ENCODE assay signal across 9 cellular contexts in the genomic region with DNA sequence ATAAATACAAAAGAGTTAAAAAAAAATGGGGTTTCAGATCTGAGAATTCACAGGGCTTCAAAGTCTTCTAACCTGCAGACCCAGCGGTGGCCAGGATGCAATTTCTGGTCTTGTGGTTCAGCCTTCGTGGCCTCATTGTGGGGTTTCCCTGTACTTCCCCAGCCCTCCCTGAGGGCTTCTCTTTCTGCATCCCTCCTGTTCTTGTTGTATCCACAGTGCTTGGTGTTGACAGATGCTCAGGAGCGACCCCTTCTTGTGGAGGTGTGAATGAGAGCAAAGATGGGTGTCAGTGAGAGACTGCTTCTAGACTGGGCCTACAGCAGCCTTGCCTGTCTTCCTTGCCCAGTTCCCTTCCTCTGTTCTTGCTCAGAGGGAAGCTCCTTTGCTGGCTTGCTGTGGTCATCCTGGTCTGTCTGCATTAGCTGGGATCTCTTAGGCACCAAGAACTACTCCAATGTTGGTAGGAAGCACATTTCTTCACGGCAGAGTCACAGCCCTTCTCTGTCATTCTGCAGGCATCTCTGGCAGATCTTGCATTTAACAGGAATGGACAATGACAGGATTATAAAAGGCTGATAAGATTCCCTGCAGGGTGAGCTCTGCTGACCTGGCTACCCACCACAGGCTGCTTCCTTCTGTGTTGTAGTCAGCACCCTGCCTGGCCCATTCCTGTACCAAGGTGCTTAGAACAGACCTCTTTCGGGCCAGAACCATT.
DNase-seq lines count a peak whose midpoint lies in the region; TF ChIP-seq lines count a peak whose summit lies in the region.
"Had no signal": no experiment of that assay in that cellular context is flagged by ENCODE, and none has a peak within 500 bp of the region (broad histone marks: within the 10 kb centered on the region; RNA-seq: fewer than 3 reads in every experiment).

No MANE protein-coding gene starts in this region.

- H3K9me3 ChIP-seq in H9 (ENCODE audit: control insufficient read depth, low read depth, low read length) = no peaks in the 10 kb centered on the region
- no peaks in the 10 kb centered on the region for H3K9me3 ChIP-seq in subcutaneous abdominal adipose tissue (ENCODE audit: control insufficient read depth in 5 of 5, low read length in 5 of 5)

- no peak overlapping the region for H3K9ac ChIP-seq in H9 (ENCODE audit: extremely low read depth, insufficient read length, low read length)
- H3K9ac ChIP-seq in subcutaneous abdominal adipose tissue (ENCODE audit: low read length in 5 of 5) = no peak overlapping the region

- no peak overlapping the region for H2AFZ ChIP-seq in H9 (ENCODE audit: low read length)

- H3K18ac ChIP-seq in H9 (ENCODE audit: insufficient read length, low read depth, low read length) = no peak overlapping the region

- no peaks in the 10 kb centered on the region for H3K9me3 Mint-ChIP-seq in H9
- H3K9me3 Mint-ChIP-seq: naive B cell had no signal

- no peak overlapping the region for H4K91ac ChIP-seq in H9 (ENCODE audit: insufficient read length, low read depth, low read length)

- H2AK5ac ChIP-seq in H9 (ENCODE audit: insufficient read length, low read length) = no peak overlapping the region

- H3K27ac Mint-ChIP-seq in H9 = peak overlapping the region in 2 of 3 experiments; percentile 20 to 57; a peak in 1 of 7 replicates

- H3K4me3 ChIP-seq in GM06990 (replicated peaks; ENCODE audit: low read depth, low read length) (no peak overlapping the region), subcutaneous abdominal adipose tissue (ENCODE audit: low read depth in 1 of 5, low read length in 5 of 5) (no peak overlapping the region)

- no peak overlapping the region for H3K4me2 ChIP-seq in H9 (ENCODE audit: insufficient read depth, insufficient read length, low read length)

- H3K36me3 ChIP-seq in GM06990 (ENCODE audit: control insufficient read depth, insufficient read depth, low read length) (no peaks in the 10 kb centered on the region), subcutaneous abdominal adipose tissue (ENCODE audit: control insufficient read depth in 5 of 5, insufficient read depth in 5 of 5, low read length in 5 of 5) (no peaks in the 10 kb centered on the region)

- H4K20me1 ChIP-seq in H9 (ENCODE audit: control insufficient read depth, insufficient read depth, insufficient read length) = peaks cover 3% of the 10 kb centered on the region

- no peak overlapping the region for H3K56ac ChIP-seq in H9 (ENCODE audit: insufficient read length, low read depth, low read length)

- no peaks in the 10 kb centered on the region; a peak in 1 of 7 replicates for H3K36me3 Mint-ChIP-seq in H9 (ENCODE audit: insufficient read depth in 1 of 3, low read depth in 3 of 3)
- H3K36me3 Mint-ChIP-seq: naive B cell had no signal

- H4K8ac ChIP-seq in H9 (replicated peaks; ENCODE audit: insufficient read length, low read depth, low read length) = no peak overlapping the region

- H3K4me1 ChIP-seq in H9 (ENCODE audit: insufficient read depth, low read length) (no peaks in the 10 kb centered on the region; the same call in 1 of the 2 replicates), subcutaneous abdominal adipose tissue (ENCODE audit: control insufficient read depth in 5 of 5, insufficient read depth in 5 of 5, low read length in 5 of 5) (peaks cover 4 to 49% (median 34%) of the 10 kb centered on the region in 5 donors)

- H3K4ac ChIP-seq in H9 (ENCODE audit: low read depth, low read length) = no peak overlapping the region

- no peak overlapping the region for H3K14ac ChIP-seq in H9 (ENCODE audit: insufficient read depth, low read length)

- peak; percentile 79 for TF ChIP-seq CTCF in GM06990 (IDR thresholded peaks at IDR 0.05; ENCODE audit: insufficient read depth, low read length, poor library complexity, severe bottlenecking)
- TF ChIP-seq CTCF in H9 (conservative IDR thresholded peaks at IDR 0.05) = peak; percentile 71

- no peak for TF ChIP-seq POLR2A in erythroblast (IDR thresholded peaks at IDR 0.05; ENCODE audit: low read length)

- no peak overlapping the region for H2BK15ac ChIP-seq in H9 (ENCODE audit: low read depth, low read length)

- WGBS in H9 (ENCODE audit: extremely low coverage, insufficient read length, low lambda C conversion rate) = no CpG with 5 or more reads among the region's 5 CpGs

- no peak overlapping the region for H2BK5ac ChIP-seq in H9 (ENCODE audit: insufficient read length, low read length)

- no peak overlapping the region for H3T11ph ChIP-seq in H9 (ENCODE audit: low read length)

- no peak overlapping the region for H3K27ac ChIP-seq in H9 (ENCODE audit: insufficient read length, low read depth, low read length)
- H3K27ac ChIP-seq in subcutaneous abdominal adipose tissue (ENCODE audit: low read depth, low read length) = peak overlapping the region; percentile 75

- H2BK20ac ChIP-seq in H9 (ENCODE audit: low read depth, low read length, poor library complexity, severe bottlenecking) = no peak overlapping the region

- no peak overlapping the region for H2BK12ac ChIP-seq in H9 (ENCODE audit: insufficient read length, low read depth, low read length)

- no peak overlapping the region for H4K5ac ChIP-seq in H9 (ENCODE audit: insufficient read length, low read depth, low read length)

- no peaks in the 10 kb centered on the region for H3K23me2 ChIP-seq in H9 (ENCODE audit: insufficient read length, low read depth, low read length, poor library complexity, severe bottlenecking)

- H3K79me2 ChIP-seq in H9 (ENCODE audit: insufficient read depth, low read length) = no peaks in the 10 kb centered on the region

- H3K4me3 Mint-ChIP-seq in H9 = no peak overlapping the region

- no peaks in the 10 kb centered on the region for H3K27me3 Mint-ChIP-seq in H9 (ENCODE audit: low read depth)

- H2BK120ac ChIP-seq in H9 (ENCODE audit: low read depth, low read length, poor library complexity, severe bottlenecking) = no peak overlapping the region

- no peaks in the 10 kb centered on the region for H3K79me1 ChIP-seq in H9 (ENCODE audit: insufficient read depth, low read depth, low read length, poor library complexity, severe bottlenecking)

- H3K27me3 ChIP-seq in GM06990 (replicated peaks; ENCODE audit: control insufficient read depth, insufficient read depth, low read length) = peaks cover 1% of the 10 kb centered on the region; the same call in 1 of the 2 replicates
- no peaks in the 10 kb centered on the region for H3K27me3 ChIP-seq in H9 (ENCODE audit: insufficient read depth, low read length)
- no peaks in the 10 kb centered on the region for H3K27me3 ChIP-seq in subcutaneous abdominal adipose tissue (ENCODE audit: control insufficient read depth in 5 of 5, insufficient read depth in 4 of 5, low read length in 5 of 5)

- DNase-seq in GM06990 (ENCODE audit: extremely low read depth, insufficient read length) (peak; percentile 41), H9 (peak; percentile 85), NCI-H82 (lab: John Stamatoyannopoulos, UW) (peak; percentile 70), erythroblast (lab: John Stamatoyannopoulos, UW) (peak; percentile 65 to 76), NCI-H1417 (lab: John Stamatoyannopoulos, UW) (no peak), HK-2 (ENCODE audit: unreplicated experiment) (no peak)
- DNase-seq in activated CD4-positive, CD25-positive, alpha-beta regulatory T cell (lab: John Stamatoyannopoulos, UW) = no peak
- DNase-seq: naive B cell had no signal

- no peak overlapping the region for H3K23ac ChIP-seq in H9 (ENCODE audit: insufficient read length, low read depth, low read length)

- H3K4me1 Mint-ChIP-seq in H9 = peaks cover 18 to 33% of the 10 kb centered on the region in 2 experiments

Comparison
In these comparisons a context has a peak if more than half of its experiments do, and no peak if none do; other contexts are left out.
1. DNase-seq: peak in GM06990 (single experiment), H9 (single experiment), NCI-H82 (single experiment) and erythroblast (2 of 2); none in activated CD4-positive, CD25-positive, alpha-beta regulatory T cell (0 of 4), NCI-H1417 (0 of 3) and HK-2 (single experiment).